23 cellular contexts compared by ENCODE assay signal in genomic region chr4:16530688-16531635, GRCh38.
DNase-seq lines count a peak whose midpoint lies in the region; ATAC-seq and TF ChIP-seq lines count a peak whose summit lies in the region.
"Had no signal": no experiment of that assay in that cellular context is flagged by ENCODE, and none has a peak within 500 bp of the region (broad histone marks: within the 10 kb centered on the region; RNA-seq: fewer than 3 reads in every experiment).

No MANE protein-coding gene starts in this region.

- in situ Hi-C loops in astrocyte of the spinal cord (cut with HindIII; ENCODE audit: low sequenced_read_pairs) = no loop called here

- H3K4me3 ChIP-seq in astrocyte of the spinal cord (ENCODE audit: low read depth, low read length) = no peak overlapping the region
- no peak overlapping the region for H3K4me3 ChIP-seq in fibroblast of villous mesenchyme (ENCODE audit: low read depth, low read length)
- H3K4me3 ChIP-seq in retinal pigment epithelial cell (ENCODE audit: low read length) = no peak overlapping the region
- H3K4me3 ChIP-seq: dorsolateral prefrontal cortex, MG63, PC-9, SJCRH30, stomach, upper lobe of left lung had no signal

- ATAC-seq in HG03378 (IDR thresholded peaks at IDR 0.05; ENCODE audit: unreplicated experiment) = no peak
- ATAC-seq: left lobe of liver had no signal

- TF ChIP-seq CTCF in astrocyte of the spinal cord (IDR thresholded peaks at IDR 0.05; ENCODE audit: low read depth, low read length) (no peak), fibroblast of villous mesenchyme (IDR thresholded peaks at IDR 0.05; ENCODE audit: insufficient read depth, low read depth, low read length) (no peak), retinal pigment epithelial cell (conservative IDR thresholded peaks at IDR 0.05; ENCODE audit: low read depth, low read length) (no peak)

- peak; percentile 9 for DNase-seq in HCEC 1CT
- peak; percentile 5 for DNase-seq in astrocyte of the spinal cord (ENCODE audit: low read depth, low spot score)
- DNase-seq in fibroblast of villous mesenchyme (ENCODE audit: low read depth) = peak; percentile 42
- peak; percentile 34 for DNase-seq in retinal pigment epithelial cell (ENCODE audit: low read depth)
- no peak for DNase-seq in NCI-H2171 treated with DMSO at 0.1 percent for 48 hours (lab: John Stamatoyannopoulos, UW)
- no peak for DNase-seq in NCI-H1092 (lab: John Stamatoyannopoulos, UW)
- no peak for DNase-seq in mesenteric fat pad (ENCODE audit: low spot score)
- DNase-seq: activated CD4-positive, alpha-beta T cell treated with anti-CD3 and anti-CD28 coated beads, Interleukin-2, amount 10 ng/mL, durations not matched to agents 7 days and 5 days; activated naive CD8-positive, alpha-beta T cell treated with anti-CD3 and anti-CD28 coated beads, Interleukin-2, amount 10 ng/mL, durations not matched to agents 7 days and 5 days; BE2C; DMS79; dorsolateral prefrontal cortex; MG63; NCI-H1694; NCI-H82; PC-9; SJCRH30; stimulated activated CD4-positive, alpha-beta T cell treated with anti-CD3 and anti-CD28 coated beads, Interleukin-4, amount 100 ng/mL, for 4 hours; stomach; T-helper 1 cell; upper lobe of left lung had no signal

Comparison
In these comparisons a context has a peak if more than half of its experiments do, and no peak if none do; other contexts are left out.
1. DNase-seq: peak in HCEC 1CT (single experiment), astrocyte of the spinal cord (single experiment), fibroblast of villous mesenchyme (single experiment) and retinal pigment epithelial cell (single experiment); none in NCI-H2171 treated with DMSO at 0.1 percent for 48 hours (single experiment), NCI-H1092 (single experiment) and mesenteric fat pad (single experiment).